In genomic region chr5:139648205-139649081, GRCh38 we compare ENCODE assay signal across 2 cellular contexts.
TF ChIP-seq lines count a peak whose summit lies in the region.

TSS of gene CXXC5 (plus strand) at chr5:139648349. CDS start at chr5:139680524, 32,175 bp downstream.

TF ChIP-seq in HEK293, 187 proteins besides CTCF, POLR2A, EP300 and RAD21 (continued from another document and continues in another):
- TF ChIP-seq, protein P1, sequence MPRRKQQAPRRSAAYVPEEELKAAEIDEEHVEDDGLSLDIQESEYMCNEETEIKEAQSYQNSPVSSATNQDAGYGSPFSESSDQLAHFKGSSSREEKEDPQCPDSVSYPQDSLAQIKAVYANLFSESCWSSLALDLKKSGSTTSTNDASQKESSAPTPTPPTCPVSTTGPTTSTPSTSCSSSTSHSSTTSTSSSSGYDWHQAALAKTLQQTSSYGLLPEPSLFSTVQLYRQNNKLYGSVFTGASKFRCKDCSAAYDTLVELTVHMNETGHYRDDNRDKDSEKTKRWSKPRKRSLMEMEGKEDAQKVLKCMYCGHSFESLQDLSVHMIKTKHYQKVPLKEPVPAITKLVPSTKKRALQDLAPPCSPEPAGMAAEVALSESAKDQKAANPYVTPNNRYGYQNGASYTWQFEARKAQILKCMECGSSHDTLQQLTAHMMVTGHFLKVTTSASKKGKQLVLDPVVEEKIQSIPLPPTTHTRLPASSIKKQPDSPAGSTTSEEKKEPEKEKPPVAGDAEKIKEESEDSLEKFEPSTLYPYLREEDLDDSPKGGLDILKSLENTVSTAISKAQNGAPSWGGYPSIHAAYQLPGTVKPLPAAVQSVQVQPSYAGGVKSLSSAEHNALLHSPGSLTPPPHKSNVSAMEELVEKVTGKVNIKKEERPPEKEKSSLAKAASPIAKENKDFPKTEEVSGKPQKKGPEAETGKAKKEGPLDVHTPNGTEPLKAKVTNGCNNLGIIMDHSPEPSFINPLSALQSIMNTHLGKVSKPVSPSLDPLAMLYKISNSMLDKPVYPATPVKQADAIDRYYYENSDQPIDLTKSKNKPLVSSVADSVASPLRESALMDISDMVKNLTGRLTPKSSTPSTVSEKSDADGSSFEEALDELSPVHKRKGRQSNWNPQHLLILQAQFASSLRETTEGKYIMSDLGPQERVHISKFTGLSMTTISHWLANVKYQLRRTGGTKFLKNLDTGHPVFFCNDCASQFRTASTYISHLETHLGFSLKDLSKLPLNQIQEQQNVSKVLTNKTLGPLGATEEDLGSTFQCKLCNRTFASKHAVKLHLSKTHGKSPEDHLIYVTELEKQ (tag by site-specific recombination; IDR thresholded peaks at IDR 0.05; ENCODE audit: borderline replicate concordance) = 0 out of 2 replicates have a peak, but pooled peaks have one; percentile 19
- TF ChIP-seq ZBTB48 (tag by site-specific recombination; IDR thresholded peaks at IDR 0.05) (no peak), ZXDB (tag by site-specific recombination; IDR thresholded peaks at IDR 0.05) (peak; percentile 37; the same call in 1 of the 2 replicates), ZNF621 (tag by site-specific recombination; IDR thresholded peaks at IDR 0.05) (no peak), RBAK (tag by site-specific recombination; IDR thresholded peaks at IDR 0.05) (no peak), ZBTB20 (tag by site-specific recombination; IDR thresholded peaks at IDR 0.05) (peak; percentile 77), ZNF341 (tag by site-specific recombination; IDR thresholded peaks at IDR 0.05; ENCODE audit: low read depth) (peak; percentile 66), SALL2 (tag by site-specific recombination; IDR thresholded peaks at IDR 0.05; ENCODE audit: borderline replicate concordance) (no peak), ZBTB8A (tag by site-specific recombination; IDR thresholded peaks at IDR 0.05) (peak; percentile 90), ZBTB49 (tag by site-specific recombination; IDR thresholded peaks at IDR 0.05; ENCODE audit: low read depth) (no peak), SP2 (tag by site-specific recombination; IDR thresholded peaks at IDR 0.05) (peak; percentile 45), ZNF561 (tag by site-specific recombination; IDR thresholded peaks at IDR 0.05; ENCODE audit: borderline replicate concordance) (peak; percentile 88), SP3 (tag by site-specific recombination; IDR thresholded peaks at IDR 0.05) (peak; percentile 67), ZNF791 (tag by site-specific recombination; IDR thresholded peaks at IDR 0.05) (0 out of 2 replicates have a peak, but pooled peaks have one; percentile 23), SP7 (tag by site-specific recombination; IDR thresholded peaks at IDR 0.05) (0 out of 2 replicates have a peak, but pooled peaks have one; percentile 21), ZNF140 (tag by site-specific recombination; IDR thresholded peaks at IDR 0.05) (no peak), ZBTB10 (tag by site-specific recombination; IDR thresholded peaks at IDR 0.05) (0 out of 2 replicates have a peak, but pooled peaks have one; percentile 40), ZBTB7A (tag by site-specific recombination; IDR thresholded peaks at IDR 0.05; ENCODE audit: low read depth) (peak; percentile 55; the same call in 1 of the 2 replicates), ZBTB17 (tag by site-specific recombination; IDR thresholded peaks at IDR 0.05) (0 out of 2 replicates have a peak, but pooled peaks have one; percentile 14), OSR2 (tag by site-specific recombination; IDR thresholded peaks at IDR 0.05) (no peak)

TF ChIP-seq in WTC11, 78 proteins besides CTCF, POLR2A, EP300 and RAD21 (continued from another document):
- TF ChIP-seq, protein P2, sequence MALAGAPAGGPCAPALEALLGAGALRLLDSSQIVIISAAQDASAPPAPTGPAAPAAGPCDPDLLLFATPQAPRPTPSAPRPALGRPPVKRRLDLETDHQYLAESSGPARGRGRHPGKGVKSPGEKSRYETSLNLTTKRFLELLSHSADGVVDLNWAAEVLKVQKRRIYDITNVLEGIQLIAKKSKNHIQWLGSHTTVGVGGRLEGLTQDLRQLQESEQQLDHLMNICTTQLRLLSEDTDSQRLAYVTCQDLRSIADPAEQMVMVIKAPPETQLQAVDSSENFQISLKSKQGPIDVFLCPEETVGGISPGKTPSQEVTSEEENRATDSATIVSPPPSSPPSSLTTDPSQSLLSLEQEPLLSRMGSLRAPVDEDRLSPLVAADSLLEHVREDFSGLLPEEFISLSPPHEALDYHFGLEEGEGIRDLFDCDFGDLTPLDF (CRISPR knock-in tag; IDR thresholded peaks at IDR 0.05) = no peak
- TF ChIP-seq, protein P3, sequence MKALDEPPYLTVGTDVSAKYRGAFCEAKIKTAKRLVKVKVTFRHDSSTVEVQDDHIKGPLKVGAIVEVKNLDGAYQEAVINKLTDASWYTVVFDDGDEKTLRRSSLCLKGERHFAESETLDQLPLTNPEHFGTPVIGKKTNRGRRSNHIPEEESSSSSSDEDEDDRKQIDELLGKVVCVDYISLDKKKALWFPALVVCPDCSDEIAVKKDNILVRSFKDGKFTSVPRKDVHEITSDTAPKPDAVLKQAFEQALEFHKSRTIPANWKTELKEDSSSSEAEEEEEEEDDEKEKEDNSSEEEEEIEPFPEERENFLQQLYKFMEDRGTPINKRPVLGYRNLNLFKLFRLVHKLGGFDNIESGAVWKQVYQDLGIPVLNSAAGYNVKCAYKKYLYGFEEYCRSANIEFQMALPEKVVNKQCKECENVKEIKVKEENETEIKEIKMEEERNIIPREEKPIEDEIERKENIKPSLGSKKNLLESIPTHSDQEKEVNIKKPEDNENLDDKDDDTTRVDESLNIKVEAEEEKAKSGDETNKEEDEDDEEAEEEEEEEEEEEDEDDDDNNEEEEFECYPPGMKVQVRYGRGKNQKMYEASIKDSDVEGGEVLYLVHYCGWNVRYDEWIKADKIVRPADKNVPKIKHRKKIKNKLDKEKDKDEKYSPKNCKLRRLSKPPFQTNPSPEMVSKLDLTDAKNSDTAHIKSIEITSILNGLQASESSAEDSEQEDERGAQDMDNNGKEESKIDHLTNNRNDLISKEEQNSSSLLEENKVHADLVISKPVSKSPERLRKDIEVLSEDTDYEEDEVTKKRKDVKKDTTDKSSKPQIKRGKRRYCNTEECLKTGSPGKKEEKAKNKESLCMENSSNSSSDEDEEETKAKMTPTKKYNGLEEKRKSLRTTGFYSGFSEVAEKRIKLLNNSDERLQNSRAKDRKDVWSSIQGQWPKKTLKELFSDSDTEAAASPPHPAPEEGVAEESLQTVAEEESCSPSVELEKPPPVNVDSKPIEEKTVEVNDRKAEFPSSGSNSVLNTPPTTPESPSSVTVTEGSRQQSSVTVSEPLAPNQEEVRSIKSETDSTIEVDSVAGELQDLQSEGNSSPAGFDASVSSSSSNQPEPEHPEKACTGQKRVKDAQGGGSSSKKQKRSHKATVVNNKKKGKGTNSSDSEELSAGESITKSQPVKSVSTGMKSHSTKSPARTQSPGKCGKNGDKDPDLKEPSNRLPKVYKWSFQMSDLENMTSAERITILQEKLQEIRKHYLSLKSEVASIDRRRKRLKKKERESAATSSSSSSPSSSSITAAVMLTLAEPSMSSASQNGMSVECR (CRISPR knock-in tag; IDR thresholded peaks at IDR 0.05; ENCODE audit: borderline replicate concordance) = no peak
- no peak for TF ChIP-seq GRHL2 (CRISPR knock-in tag; IDR thresholded peaks at IDR 0.05; ENCODE audit: insufficient replicate concordance, severe bottlenecking)
- TF ChIP-seq ZNF532 (CRISPR knock-in tag; IDR thresholded peaks at IDR 0.05; ENCODE audit: borderline replicate concordance) = no peak
- no peak; the same call in 1 of the 2 replicates for TF ChIP-seq TEAD1 (CRISPR knock-in tag; IDR thresholded peaks at IDR 0.05)
- no peak; the same call in 1 of the 2 replicates for TF ChIP-seq SP1 (CRISPR knock-in tag; conservative IDR thresholded peaks at IDR 0.05)
- TF ChIP-seq, protein P4, sequence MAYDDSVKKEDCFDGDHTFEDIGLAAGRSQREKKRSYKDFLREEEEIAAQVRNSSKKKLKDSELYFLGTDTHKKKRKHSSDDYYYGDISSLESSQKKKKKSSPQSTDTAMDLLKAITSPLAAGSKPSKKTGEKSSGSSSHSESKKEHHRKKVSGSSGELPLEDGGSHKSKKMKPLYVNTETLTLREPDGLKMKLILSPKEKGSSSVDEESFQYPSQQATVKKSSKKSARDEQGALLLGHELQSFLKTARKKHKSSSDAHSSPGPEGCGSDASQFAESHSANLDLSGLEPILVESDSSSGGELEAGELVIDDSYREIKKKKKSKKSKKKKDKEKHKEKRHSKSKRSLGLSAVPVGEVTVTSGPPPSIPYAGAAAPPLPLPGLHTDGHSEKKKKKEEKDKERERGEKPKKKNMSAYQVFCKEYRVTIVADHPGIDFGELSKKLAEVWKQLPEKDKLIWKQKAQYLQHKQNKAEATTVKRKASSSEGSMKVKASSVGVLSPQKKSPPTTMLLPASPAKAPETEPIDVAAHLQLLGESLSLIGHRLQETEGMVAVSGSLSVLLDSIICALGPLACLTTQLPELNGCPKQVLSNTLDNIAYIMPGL (CRISPR knock-in tag; IDR thresholded peaks at IDR 0.05) = no peak; the same call in 1 of the 2 replicates
- TF ChIP-seq TCF7 (CRISPR knock-in tag; IDR thresholded peaks at IDR 0.05; ENCODE audit: low read depth) = no peak
